ENCODE assay signal across 18 cellular contexts in genomic region chr13:73898899-73899298, GRCh38.
A peak's percentile ranks its signal among the peaks of the same experiment; 100 is the strongest.
DNase-seq lines count a peak whose midpoint lies in the region; ATAC-seq and TF ChIP-seq lines count a peak whose summit lies in the region.
"Had no signal": no experiment of that assay in that cellular context is flagged by ENCODE, and none has a peak within 500 bp of the region (broad histone marks: within the 10 kb centered on the region; RNA-seq: fewer than 3 reads in every experiment).

No MANE protein-coding gene starts in this region.

- H3K4me1 Mint-ChIP-seq in T-helper 17 cell = peaks cover 37% of the 10 kb centered on the region
- H3K4me1 Mint-ChIP-seq: CD14-positive monocyte had no signal

- no peak for ATAC-seq in T-helper 17 cell
- ATAC-seq: GM12878, HCT116 had no signal

- no peaks in the 10 kb centered on the region; a peak in 1 of 22 replicates for H4K20me1 ChIP-seq in BLaER1 treated with 17β-estradiol and CSF1 and Interleukin-3, amounts not matched to agents 10 nM and 100 nM

- H3K23ac ChIP-seq in trophoblast cell (ENCODE audit: low read length) = no peak overlapping the region

- no peak overlapping the region for H2BK120ac ChIP-seq in trophoblast cell (ENCODE audit: insufficient read depth, low read length, poor library complexity)

- WGBS in trophoblast cell (ENCODE audit: extremely low coverage, insufficient coverage, insufficient read length) = no CpG with 5 or more reads among the region's 2 CpGs

- DNase-seq in T-helper 17 cell (no peak), trophoblast cell (no peak), AG20443 (ENCODE audit: low spot score) (no peak), NCI-H2107 treated with DMSO at 0.1 percent for 48 hours (lab: John Stamatoyannopoulos, UW; ENCODE audit: unreplicated experiment) (no peak), kidney glomerular epithelial cell (lab: John Stamatoyannopoulos, UW) (no peak), NCI-H2081 treated with DMSO at 0.1 percent for 48 hours (lab: John Stamatoyannopoulos, UW) (no peak)
- DNase-seq: ACHN, Calu3, DMS 273 treated with DMSO at 0.1 percent for 48 hours, DMS79 had no signal

- no peak overlapping the region for H3K27ac ChIP-seq in BLaER1 treated with 17β-estradiol and CSF1 and Interleukin-3, amounts not matched to agents 10 nM and 100 nM
- H3K27ac ChIP-seq in HEK293 (ENCODE audit: extremely low read depth, low read depth, low read length) (no peak overlapping the region), trophoblast cell (ENCODE audit: low read depth, low read length) (no peak overlapping the region)
- H3K27ac ChIP-seq: GM23248 had no signal

- H2AK5ac ChIP-seq in trophoblast cell (ENCODE audit: low read length) = no peak overlapping the region

- H4K12ac ChIP-seq in trophoblast cell (ENCODE audit: low read depth, low read length) = peak overlapping the region; percentile 13

- CTCF ChIA-PET in HEK293 (lab: Yijun Ruan, JAX) = interaction anchor here (0.6 kb wide), 1 partner anchor 48 kb away, joined by 3 read pairs; no protein-coding TSS in a partner anchor

- H3K79me1 ChIP-seq in trophoblast cell (ENCODE audit: low read length) = no peaks in the 10 kb centered on the region

- no peak for TF ChIP-seq CTCF in HEK293 (tag by site-specific recombination; IDR thresholded peaks at IDR 0.05)

- 0 out of 22 replicates have a peak, but pooled peaks cover 0 to 1% (median 0%) of the 10 kb centered on the region in 11 experiments for H3K9me3 ChIP-seq in BLaER1 treated with 17β-estradiol and CSF1 and Interleukin-3, amounts not matched to agents 10 nM and 100 nM (replicated peaks in 1 of 11)
- no peaks in the 10 kb centered on the region for H3K9me3 ChIP-seq in HEK293 (ENCODE audit: control insufficient read depth, insufficient read depth, low read depth, low read length)
- no peaks in the 10 kb centered on the region for H3K9me3 ChIP-seq in T-helper 17 cell (ENCODE audit: control insufficient read depth, low read length, poor library complexity, severe bottlenecking)
- H3K9me3 ChIP-seq in trophoblast cell (ENCODE audit: insufficient read depth, low read depth, low read length) = no peaks in the 10 kb centered on the region

- H3K27me3 Mint-ChIP-seq in T-helper 17 cell = no peaks in the 10 kb centered on the region
- H3K27me3 Mint-ChIP-seq: B cell, IgD-negative memory B cell had no signal

- no peak overlapping the region for H2BK5ac ChIP-seq in trophoblast cell (ENCODE audit: low read depth, low read length, poor library complexity)

- peak overlapping the region; percentile 67 for H3K27ac Mint-ChIP-seq in T-helper 17 cell
- H3K27ac Mint-ChIP-seq: B cell, CD14-positive monocyte, IgD-negative memory B cell had no signal

- H3K4me2 ChIP-seq in BLaER1 treated with 17β-estradiol and CSF1 and Interleukin-3, amounts not matched to agents 10 nM and 100 nM = peak overlapping the region in 10 of 11 experiments; percentile 1 to 78 (median 62); a peak in 19 of 22 replicates
- no peak overlapping the region for H3K4me2 ChIP-seq in trophoblast cell (ENCODE audit: low read length)

- H3K27me3 ChIP-seq in BLaER1 treated with 17β-estradiol and CSF1 and Interleukin-3, amounts not matched to agents 10 nM and 100 nM = no peaks in the 10 kb centered on the region
- no peaks in the 10 kb centered on the region for H3K27me3 ChIP-seq in trophoblast cell (ENCODE audit: insufficient read depth, low read length)

- no peak overlapping the region for H4K91ac ChIP-seq in trophoblast cell (ENCODE audit: low read depth, low read length)

- no peak overlapping the region for H2BK12ac ChIP-seq in trophoblast cell (ENCODE audit: low read length)

- H3K36me3 ChIP-seq in BLaER1 treated with 17β-estradiol and CSF1 and Interleukin-3, amounts not matched to agents 10 nM and 100 nM = peaks cover 0 to 14% (median 0%) of the 10 kb centered on the region in 11 experiments; a peak in 6 of 22 replicates
- H3K36me3 ChIP-seq in HEK293 (ENCODE audit: control insufficient read depth in 2 of 2, insufficient read depth in 1 of 2, low read length in 2 of 2) = no peaks in the 10 kb centered on the region
- no peaks in the 10 kb centered on the region for H3K36me3 ChIP-seq in trophoblast cell (ENCODE audit: control insufficient read depth in 1 of 2, insufficient read depth in 2 of 2, low read length in 2 of 2)

- H2AFZ ChIP-seq in trophoblast cell (ENCODE audit: insufficient read depth, low read length, poor library complexity) = no peak overlapping the region
- H2AFZ ChIP-seq: GM23248 had no signal

- POLR2A ChIA-PET in HEK293 (lab: Yijun Ruan, JAX) = no interaction called here

- peaks cover 7% of the 10 kb centered on the region for H3K36me3 Mint-ChIP-seq in T-helper 17 cell (ENCODE audit: low read depth)
- H3K36me3 Mint-ChIP-seq: CD14-positive monocyte had no signal

- H3K4me3 Mint-ChIP-seq in T-helper 17 cell = no peak overlapping the region
- H3K4me3 Mint-ChIP-seq: B cell, CD14-positive monocyte had no signal

- peaks cover 9 to 24% (median 19%) of the 10 kb centered on the region in 10 experiments; a peak in 18 of 20 replicates for H3K4me1 ChIP-seq in BLaER1 treated with 17β-estradiol and CSF1 and Interleukin-3, amounts not matched to agents 10 nM and 100 nM
- H3K4me1 ChIP-seq in HEK293 (ENCODE audit: control insufficient read depth, insufficient read depth, low read length) (no peaks in the 10 kb centered on the region), trophoblast cell (ENCODE audit: control insufficient read depth in 1 of 2, insufficient read depth in 2 of 2, low read length in 2 of 2) (peaks cover 0 to 3% of the 10 kb centered on the region in 2 experiments)

- no peak overlapping the region for H4K8ac ChIP-seq in trophoblast cell (ENCODE audit: low read depth, low read length)

- H3K9ac ChIP-seq in BLaER1 treated with 17β-estradiol and CSF1 and Interleukin-3, amounts not matched to agents 10 nM and 100 nM = no peak overlapping the region
- H3K9ac ChIP-seq in trophoblast cell (ENCODE audit: low read length) = no peak overlapping the region
- H3K9ac ChIP-seq: GM23248 had no signal

- no peak overlapping the region for H3K14ac ChIP-seq in trophoblast cell (ENCODE audit: low read length)

- no peaks in the 10 kb centered on the region for H3K79me2 ChIP-seq in trophoblast cell (ENCODE audit: control insufficient read depth, insufficient read depth, low read length, poor library complexity)

- H3K4me3 ChIP-seq in BLaER1 treated with 17β-estradiol and CSF1 and Interleukin-3, amounts not matched to agents 10 nM and 100 nM = no peak overlapping the region
- no peak overlapping the region for H3K4me3 ChIP-seq in HEK293 (ENCODE audit: low read depth, low read length)
- no peak overlapping the region for H3K4me3 ChIP-seq in trophoblast cell (ENCODE audit: low read depth, low read length)
- H3K4me3 ChIP-seq: GM12878, GM23248 had no signal

- no peak overlapping the region for H3K4ac ChIP-seq in trophoblast cell (ENCODE audit: low read depth, low read length)

- H3K18ac ChIP-seq in trophoblast cell (ENCODE audit: low read length) = no peak overlapping the region

TF ChIP-seq in HEK293, 187 proteins besides CTCF, POLR2A, EP300 and RAD21:
- TF ChIP-seq TCF7L2 (IDR thresholded peaks at IDR 0.05; ENCODE audit: borderline replicate concordance, low read depth, low read length) (no peak), GLIS1 (tag by site-specific recombination; IDR thresholded peaks at IDR 0.05) (peak; percentile 99)
TF ChIP-seq in HEK293: peak in this region for 1.
